ENCODE assay signal across 22 cellular contexts in the genomic region with DNA sequence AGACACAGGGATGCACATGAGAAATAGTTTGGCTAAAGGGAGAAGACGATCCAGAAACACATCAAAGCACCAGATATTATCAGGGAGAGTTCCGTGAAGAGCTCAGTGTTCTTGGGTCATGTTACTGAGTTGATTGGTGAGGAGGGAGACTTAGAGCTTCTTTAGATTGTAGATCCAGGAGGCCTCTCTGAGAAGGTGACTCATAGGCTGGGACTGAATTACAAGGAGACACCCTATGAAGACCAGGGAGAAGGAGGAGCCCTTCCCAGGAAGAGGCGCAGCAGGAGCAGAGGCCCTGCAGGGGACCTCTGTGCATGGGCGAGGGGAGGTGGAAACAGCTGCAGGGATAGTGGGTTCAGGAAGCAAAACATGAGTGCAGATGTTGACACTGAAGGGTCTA.
"Had no signal": no experiment of that assay in that cellular context is flagged by ENCODE, and none has a peak within 500 bp of the region (broad histone marks: within the 10 kb centered on the region; RNA-seq: fewer than 3 reads in every experiment).

No MANE protein-coding gene starts in this region.

- H3K27me3 Mint-ChIP-seq: brain; central memory CD8-positive, alpha-beta T cell had no signal

- FAIRE-seq: pancreas, urothelium cell line had no signal

- H3K4me1 ChIP-seq: gastroesophageal sphincter, heart right ventricle, pancreas, spleen had no signal

- H3K4me3 ChIP-seq: coronary artery, gastroesophageal sphincter, heart right ventricle, pancreas, right lobe of liver, spleen had no signal

- H3K4me3 Mint-ChIP-seq: activated B cell treated with CpG ODN at 0.5 μM for 24 hours; activated CD8-positive, alpha-beta T cell treated with anti-CD3 and anti-CD28 coated beads, Interleukin-2, amount 10 ng/mL, durations not matched to agents 7 days and 5 days; activated naive CD8-positive, alpha-beta T cell treated with anti-CD3 and anti-CD28 coated beads, Interleukin-2, amount 10 ng/mL, durations not matched to agents 7 days and 5 days; activated T-cell treated with anti-CD3 and anti-CD28 coated beads, Interleukin-2, amount 50 U/mL, for 24 hours; brain; central memory CD8-positive, alpha-beta T cell; immature natural killer cell; naive thymus-derived CD8-positive, alpha-beta T cell; stimulated activated memory B cell treated with anti-CD40 and anti-IgM and Interleukin-4, amounts not matched to agents 10 μg/mL and 1 μg/mL and 100 μg/mL, for 72 hours; T-helper 2 cell treated with Interferon-gamma antibody and Interleukin-4, amounts not matched to agents 5 μg/mL and 100 μg/mL, for 36 hours had no signal

- ATAC-seq: activated CD8-positive, alpha-beta T cell treated with anti-CD3 and anti-CD28 coated beads, Interleukin-2, amount 10 ng/mL, durations not matched to agents 7 days and 5 days; gastroesophageal sphincter; heart right ventricle; naive thymus-derived CD8-positive, alpha-beta T cell; pancreas; right lobe of liver; stimulated activated memory B cell treated with anti-CD40 and anti-IgM and Interleukin-4, amounts not matched to agents 10 μg/mL and 1 μg/mL and 100 μg/mL, for 72 hours had no signal

- H3K27ac ChIP-seq: coronary artery, gastroesophageal sphincter, heart right ventricle, pancreas, right lobe of liver, spleen had no signal

- DNase-seq: activated B cell treated with CpG ODN at 0.5 μM for 24 hours; activated CD4-positive, alpha-beta T cell treated with anti-CD3 and anti-CD28 coated beads for 4 hours; activated CD8-positive, alpha-beta T cell treated with anti-CD3 and anti-CD28 coated beads, Interleukin-2, amount 10 ng/mL, durations not matched to agents 7 days and 5 days; activated naive CD4-positive, alpha-beta T cell treated with Interleukin-2 at 50 U/mL for 16 hours; activated naive CD8-positive, alpha-beta T cell treated with anti-CD3 and anti-CD28 coated beads, Interleukin-2, amount 10 ng/mL, durations not matched to agents 7 days and 5 days; activated T-cell treated with anti-CD3 and anti-CD28 coated beads, Interleukin-2, amount 50 U/mL, for 24 hours; heart right ventricle; immature natural killer cell; mesenchymal stem cell; naive thymus-derived CD8-positive, alpha-beta T cell; pancreas; right lobe of liver; spleen; stimulated activated CD4-positive, alpha-beta T cell treated with anti-CD3 and anti-CD28 coated beads, Interleukin-4, amount 100 ng/mL, for 4 hours had no signal

- H3K4me1 Mint-ChIP-seq: activated B cell treated with CpG ODN at 0.5 μM for 24 hours; activated naive CD8-positive, alpha-beta T cell treated with anti-CD3 and anti-CD28 coated beads, Interleukin-2, amount 10 ng/mL, durations not matched to agents 7 days and 5 days; brain; central memory CD8-positive, alpha-beta T cell; immature natural killer cell; naive thymus-derived CD8-positive, alpha-beta T cell; stimulated activated memory B cell treated with anti-CD40 and anti-IgM and Interleukin-4, amounts not matched to agents 10 μg/mL and 1 μg/mL and 100 μg/mL, for 72 hours had no signal

- H3K36me3 ChIP-seq: gastroesophageal sphincter, heart right ventricle, pancreas, right lobe of liver, spleen had no signal

- H3K27ac Mint-ChIP-seq: activated B cell treated with CpG ODN at 0.5 μM for 24 hours; activated CD8-positive, alpha-beta T cell treated with anti-CD3 and anti-CD28 coated beads, Interleukin-2, amount 10 ng/mL, durations not matched to agents 7 days and 5 days; activated naive CD8-positive, alpha-beta T cell treated with anti-CD3 and anti-CD28 coated beads, Interleukin-2, amount 10 ng/mL, durations not matched to agents 7 days and 5 days; activated T-cell treated with anti-CD3 and anti-CD28 coated beads, Interleukin-2, amount 50 U/mL, for 24 hours; activated T-helper 2 cell treated with anti-CD3 and anti-CD28 coated beads, Interferon-gamma antibody, Interleukin-2, Interleukin-4, amounts not matched to agents 10 μg/mL and 5 μg/mL and 100 μg/mL, durations not matched to agents 14 hours and 24 hours and 36 hours; brain; immature natural killer cell; naive thymus-derived CD8-positive, alpha-beta T cell; stimulated activated memory B cell treated with anti-CD40 and anti-IgM and Interleukin-4, amounts not matched to agents 10 μg/mL and 1 μg/mL and 100 μg/mL, for 72 hours; T-helper 2 cell treated with Interferon-gamma antibody and Interleukin-4, amounts not matched to agents 5 μg/mL and 100 μg/mL, for 36 hours had no signal

- H3K27me3 ChIP-seq: gastroesophageal sphincter, pancreas, right lobe of liver had no signal

- H3K36me3 Mint-ChIP-seq: activated naive CD8-positive, alpha-beta T cell treated with anti-CD3 and anti-CD28 coated beads, Interleukin-2, amount 10 ng/mL, durations not matched to agents 7 days and 5 days; brain; naive thymus-derived CD8-positive, alpha-beta T cell; stimulated activated memory B cell treated with anti-CD40 and anti-IgM and Interleukin-4, amounts not matched to agents 10 μg/mL and 1 μg/mL and 100 μg/mL, for 72 hours had no signal

- H3K9me3 Mint-ChIP-seq: activated B cell treated with CpG ODN at 0.5 μM for 24 hours; activated naive CD8-positive, alpha-beta T cell treated with anti-CD3 and anti-CD28 coated beads, Interleukin-2, amount 10 ng/mL, durations not matched to agents 7 days and 5 days; activated T-cell treated with anti-CD3 and anti-CD28 coated beads, Interleukin-2, amount 50 U/mL, for 24 hours; activated T-helper 2 cell treated with anti-CD3 and anti-CD28 coated beads, Interferon-gamma antibody, Interleukin-2, Interleukin-4, amounts not matched to agents 10 μg/mL and 5 μg/mL and 100 μg/mL, durations not matched to agents 14 hours and 24 hours and 36 hours; T-helper 2 cell treated with Interferon-gamma antibody and Interleukin-4, amounts not matched to agents 5 μg/mL and 100 μg/mL, for 36 hours had no signal

- H3K9me3 ChIP-seq: gastroesophageal sphincter, heart right ventricle, pancreas, right lobe of liver, spleen had no signal
